In the genomic region with DNA sequence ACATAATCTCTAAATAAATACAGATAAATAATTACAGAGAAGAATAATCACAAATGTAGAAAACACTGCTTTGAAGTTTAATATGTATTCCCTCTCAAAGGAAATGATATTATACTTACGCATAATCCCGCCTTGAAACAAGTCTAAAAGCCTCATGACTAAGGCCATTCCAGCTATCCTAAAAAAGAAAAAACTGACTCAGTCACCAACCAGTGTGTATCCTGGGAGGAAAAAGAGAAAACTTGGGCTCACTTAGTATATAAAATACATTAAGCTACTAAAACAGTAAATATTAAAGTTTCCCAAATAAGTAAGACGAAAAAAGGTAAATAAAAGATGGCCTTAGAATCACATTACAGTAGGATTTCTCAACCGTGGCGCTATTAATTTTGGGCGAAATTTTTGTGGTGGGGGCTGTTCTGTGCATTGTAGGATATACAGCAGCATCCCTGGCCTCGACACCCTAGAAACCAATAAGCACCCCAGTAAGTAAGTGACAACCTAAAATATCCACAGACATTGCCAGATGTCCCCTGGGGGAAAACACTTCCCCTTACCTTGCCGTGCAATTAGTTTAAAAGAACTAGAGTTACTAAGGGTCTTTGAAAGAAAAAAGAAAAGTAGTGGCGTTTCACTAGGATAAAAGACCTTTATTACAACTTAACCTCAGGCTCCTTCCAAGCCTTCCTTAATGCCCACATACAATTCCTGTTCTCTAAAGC, we compare ENCODE assay signal across 8 cellular contexts. TPM values are rescaled to one million over a fixed set of nuclear protein-coding genes. Genes with fewer than 3 reads are reported as not detected.
DNase-seq lines count a peak whose midpoint lies in the region; ATAC-seq and TF ChIP-seq lines count a peak whose summit lies in the region.

No MANE protein-coding gene starts in this region.

- H3K79me2 ChIP-seq in SK-N-SH (ENCODE audit: insufficient read depth) = peaks cover 60% of the 10 kb centered on the region

- no peaks in the 10 kb centered on the region for H3K9me2 ChIP-seq in SK-N-SH

- H3K4me2 ChIP-seq in SK-N-SH = peak overlapping the region; percentile 84

- no peak for TF ChIP-seq RAD21 in SK-N-SH (IDR thresholded peaks at IDR 0.05; ENCODE audit: low read length)

- TF ChIP-seq CTCF in SK-N-SH (IDR thresholded peaks at IDR 0.05) = no peak
- TF ChIP-seq CTCF in suprapubic skin (IDR thresholded peaks at IDR 0.05) = no peak

- peak overlapping the region; percentile 99 for H3K27ac Mint-ChIP-seq in activated T-helper 2 cell treated with anti-CD3 and anti-CD28 coated beads, Interferon-gamma antibody, Interleukin-2, Interleukin-4, amounts not matched to agents 10 μg/mL and 5 μg/mL and 100 μg/mL, durations not matched to agents 14 hours and 24 hours and 36 hours

- no peak overlapping the region for H2AFZ ChIP-seq in SK-N-SH (ENCODE audit: low read depth)

- H4K20me1 ChIP-seq in SK-N-SH (ENCODE audit: insufficient read depth) = peaks cover 8% of the 10 kb centered on the region

- no peak for TF ChIP-seq POLR2A in suprapubic skin (IDR thresholded peaks at IDR 0.05)

- TF ChIP-seq EP300 in SK-N-SH (IDR thresholded peaks at IDR 0.05; ENCODE audit: borderline replicate concordance in 1 of 2, low read depth in 1 of 2, low read length in 1 of 2) (no peak), suprapubic skin (IDR thresholded peaks at IDR 0.05) (no peak)

- no peaks in the 10 kb centered on the region for H3K9me3 ChIP-seq in SK-N-SH
- H3K9me3 ChIP-seq in iPS-18c (ENCODE audit: control insufficient read depth, insufficient read depth, low read length) = no peaks in the 10 kb centered on the region
- H3K9me3 ChIP-seq in suprapubic skin = no peaks in the 10 kb centered on the region

- peaks cover 8% of the 10 kb centered on the region for H3F3A ChIP-seq in SK-N-SH (replicated peaks; ENCODE audit: insufficient read depth)

- WGBS in SK-N-SH (ENCODE audit: low lambda C conversion rate) = 28% methylated on average over 9 of the region's 9 CpGs
- WGBS in suprapubic skin = 41% methylated on average over 9 of the region's 9 CpGs

- peak overlapping the region; percentile 97 to 98 for H3K27ac ChIP-seq in SK-N-SH (ENCODE audit: low read depth in 2 of 2, low read length in 1 of 2)
- H3K27ac ChIP-seq in suprapubic skin = peak overlapping the region; percentile 95

- H3K4me3 Mint-ChIP-seq in activated T-helper 2 cell treated with anti-CD3 and anti-CD28 coated beads, Interferon-gamma antibody, Interleukin-2, Interleukin-4, amounts not matched to agents 10 μg/mL and 5 μg/mL and 100 μg/mL, durations not matched to agents 14 hours and 24 hours and 36 hours (ENCODE audit: low read depth) = peak overlapping the region; percentile 90

- peaks cover 3% of the 10 kb centered on the region for H3K9me3 Mint-ChIP-seq in activated T-helper 2 cell treated with anti-CD3 and anti-CD28 coated beads, Interferon-gamma antibody, Interleukin-2, Interleukin-4, amounts not matched to agents 10 μg/mL and 5 μg/mL and 100 μg/mL, durations not matched to agents 14 hours and 24 hours and 36 hours

- peaks cover 2 to 10% of the 10 kb centered on the region in 2 experiments; a peak in 2 of 4 replicates for H3K4me1 ChIP-seq in SK-N-SH (ENCODE audit: control insufficient read depth in 1 of 2, insufficient read depth in 2 of 2, low read depth in 1 of 2, low read length in 1 of 2)
- peaks cover 28% of the 10 kb centered on the region for H3K4me1 ChIP-seq in suprapubic skin

- peaks cover 60% of the 10 kb centered on the region for H3K36me3 Mint-ChIP-seq in activated T-helper 2 cell treated with anti-CD3 and anti-CD28 coated beads, Interferon-gamma antibody, Interleukin-2, Interleukin-4, amounts not matched to agents 10 μg/mL and 5 μg/mL and 100 μg/mL, durations not matched to agents 14 hours and 24 hours and 36 hours (ENCODE audit: low read depth)

- no peak for DNase-seq in SK-N-SH
- DNase-seq in activated T-helper 2 cell treated with anti-CD3 and anti-CD28 coated beads, Interferon-gamma antibody, Interleukin-2, Interleukin-4, amounts not matched to agents 10 μg/mL and 5 μg/mL and 100 μg/mL, durations not matched to agents 14 hours and 24 hours and 36 hours (ENCODE audit: low spot score) = no peak
- no peak for DNase-seq in suprapubic skin (ENCODE audit: low spot score in 2 of 2)
- DNase-seq in NCI-H1092 treated with DMSO at 0.1 percent for 48 hours (lab: John Stamatoyannopoulos, UW) = no peak
- DNase-seq in middle frontal gyrus (ENCODE audit: extremely low spot score, low spot score) = no peak

- intact Hi-C loops in activated T-helper 2 cell treated with anti-CD3 and anti-CD28 coated beads, Interferon-gamma antibody, Interleukin-2, Interleukin-4, amounts not matched to agents 10 μg/mL and 5 μg/mL and 100 μg/mL, durations not matched to agents 14 hours and 24 hours and 36 hours (cut with micrococcal nuclease) = loop anchor here (2.0 kb wide), 1 partner anchor 81 kb away; no protein-coding TSS in a partner anchor

- POLR2A ChIA-PET in SK-N-SH (lab: Yijun Ruan, JAX) = interaction anchor here (1.0 to 2.5 kb wide), 2 partner anchors 719 to 768 kb away, joined by 5 to 12 read pairs; a partner anchor contains a TSS

- no peak for ATAC-seq in SK-N-SH treated with all-trans-retinoic acid at 6 μM for 48 hours
- ATAC-seq in HG02885 (IDR thresholded peaks at IDR 0.05; ENCODE audit: poor library complexity, unreplicated experiment) = no peak

- H3K27me3 Mint-ChIP-seq in activated T-helper 2 cell treated with anti-CD3 and anti-CD28 coated beads, Interferon-gamma antibody, Interleukin-2, Interleukin-4, amounts not matched to agents 10 μg/mL and 5 μg/mL and 100 μg/mL, durations not matched to agents 14 hours and 24 hours and 36 hours (ENCODE audit: low read depth) = no peaks in the 10 kb centered on the region

- CTCF ChIA-PET in SK-N-SH (lab: Yijun Ruan, JAX) = interaction anchor here (0.7 to 2.2 kb wide), 5 partner anchors 15 to 70 kb away, joined by 3 to 7 read pairs (median 4); a partner anchor contains a TSS

- peaks cover 20% of the 10 kb centered on the region for H3K4me1 Mint-ChIP-seq in activated T-helper 2 cell treated with anti-CD3 and anti-CD28 coated beads, Interferon-gamma antibody, Interleukin-2, Interleukin-4, amounts not matched to agents 10 μg/mL and 5 μg/mL and 100 μg/mL, durations not matched to agents 14 hours and 24 hours and 36 hours (ENCODE audit: low read depth)

- peak overlapping the region; percentile 99 for H3K9ac ChIP-seq in SK-N-SH

- H3K36me3 ChIP-seq in SK-N-SH (replicated peaks in 1 of 2; ENCODE audit: control insufficient read depth in 1 of 2, insufficient read depth in 2 of 2, low read length in 1 of 2) (peaks cover 28 to 43% of the 10 kb centered on the region in 2 experiments), suprapubic skin (peaks cover 42% of the 10 kb centered on the region)

- H3K27me3 ChIP-seq in SK-N-SH (ENCODE audit: insufficient read depth) (no peaks in the 10 kb centered on the region), suprapubic skin (no peaks in the 10 kb centered on the region)

- H3K4me3 ChIP-seq in SK-N-SH (ENCODE audit: low read depth in 2 of 2, low read length in 1 of 2) = peak overlapping the region; percentile 75 to 86
- H3K4me3 ChIP-seq in iPS-18c (ENCODE audit: insufficient read depth, low read depth, low read length) = peak overlapping the region; percentile 96
- H3K4me3 ChIP-seq in suprapubic skin = peak overlapping the region; percentile 85

TF ChIP-seq in SK-N-SH, 30 proteins besides CTCF, POLR2A, EP300 and RAD21 (continues in another document):
- TF ChIP-seq NRF1 (IDR thresholded peaks at IDR 0.05; ENCODE audit: low read depth, low read length) (no peak), NFIC (IDR thresholded peaks at IDR 0.05; ENCODE audit: borderline replicate concordance) (no peak), GATA2 (CRISPR knock-in tag; IDR thresholded peaks at IDR 0.05) (no peak)
- TF ChIP-seq, protein P1, sequence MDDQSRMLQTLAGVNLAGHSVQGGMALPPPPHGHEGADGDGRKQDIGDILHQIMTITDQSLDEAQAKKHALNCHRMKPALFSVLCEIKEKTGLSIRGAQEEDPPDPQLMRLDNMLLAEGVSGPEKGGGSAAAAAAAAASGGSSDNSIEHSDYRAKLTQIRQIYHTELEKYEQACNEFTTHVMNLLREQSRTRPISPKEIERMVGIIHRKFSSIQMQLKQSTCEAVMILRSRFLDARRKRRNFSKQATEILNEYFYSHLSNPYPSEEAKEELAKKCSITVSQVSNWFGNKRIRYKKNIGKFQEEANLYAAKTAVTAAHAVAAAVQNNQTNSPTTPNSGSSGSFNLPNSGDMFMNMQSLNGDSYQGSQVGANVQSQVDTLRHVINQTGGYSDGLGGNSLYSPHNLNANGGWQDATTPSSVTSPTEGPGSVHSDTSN (IDR thresholded peaks at IDR 0.05) = no peak

TF ChIP-seq in SK-N-SH treated with all-trans-retinoic acid at 6 μM for 48 hours, 23 proteins besides CTCF, POLR2A, EP300 and RAD21 (continues in another document):
- TF ChIP-seq TOX (CRISPR knock-in tag; IDR thresholded peaks at IDR 0.05; ENCODE audit: borderline replicate concordance) = no peak
- no peak for TF ChIP-seq GLIS3 (CRISPR knock-in tag; IDR thresholded peaks at IDR 0.05)
- TF ChIP-seq ISL1 (CRISPR knock-in tag; IDR thresholded peaks at IDR 0.05) = no peak
- no peak for TF ChIP-seq RARB (CRISPR knock-in tag; IDR thresholded peaks at IDR 0.05)

RNA-seq across cellular contexts. Expression of a gene that starts 1.1 kb away (rescaled TPM):
- polyA plus RNA-seq in SK-N-SH (2012; rRNA removed) = 153 and 196 TPM in 2 replicates
- 156 and 159 TPM in 2 replicates for polyA plus RNA-seq in SK-N-SH (2012; cell fraction: cytosol; rRNA removed)
- 175 and 242 TPM in 2 replicates for polyA plus RNA-seq in SK-N-SH (2012; cell fraction: nucleus; rRNA removed)
- total RNA-seq in activated T-helper 2 cell treated with anti-CD3 and anti-CD28 coated beads, Interferon-gamma antibody, Interleukin-2, Interleukin-4, amounts not matched to agents 10 μg/mL and 5 μg/mL and 100 μg/mL, durations not matched to agents 14 hours and 24 hours and 36 hours = 333 and 340 TPM in 2 replicates
- 100 to 1,000 TPM; 204 to 252 (median 247) TPM for total RNA-seq in suprapubic skin

RNA-seq across cellular contexts. Expression of a gene that starts 31.1 kb away (rescaled TPM):
- 36.7 and 48.7 TPM in 2 replicates for polyA plus RNA-seq in SK-N-SH (2012; rRNA removed)
- polyA plus RNA-seq in SK-N-SH (2012; cell fraction: cytosol; rRNA removed) = 55.9 and 60.2 TPM in 2 replicates
- polyA plus RNA-seq in SK-N-SH (2012; cell fraction: nucleus; rRNA removed) = 20.1 and 39.9 TPM in 2 replicates
- 169 and 170 TPM in 2 replicates for total RNA-seq in activated T-helper 2 cell treated with anti-CD3 and anti-CD28 coated beads, Interferon-gamma antibody, Interleukin-2, Interleukin-4, amounts not matched to agents 10 μg/mL and 5 μg/mL and 100 μg/mL, durations not matched to agents 14 hours and 24 hours and 36 hours
- total RNA-seq in suprapubic skin = 10 to 100 TPM; 71.2 to 99.9 (median 87.7) TPM
